14 cellular contexts compared by ENCODE assay signal in the genomic region with DNA sequence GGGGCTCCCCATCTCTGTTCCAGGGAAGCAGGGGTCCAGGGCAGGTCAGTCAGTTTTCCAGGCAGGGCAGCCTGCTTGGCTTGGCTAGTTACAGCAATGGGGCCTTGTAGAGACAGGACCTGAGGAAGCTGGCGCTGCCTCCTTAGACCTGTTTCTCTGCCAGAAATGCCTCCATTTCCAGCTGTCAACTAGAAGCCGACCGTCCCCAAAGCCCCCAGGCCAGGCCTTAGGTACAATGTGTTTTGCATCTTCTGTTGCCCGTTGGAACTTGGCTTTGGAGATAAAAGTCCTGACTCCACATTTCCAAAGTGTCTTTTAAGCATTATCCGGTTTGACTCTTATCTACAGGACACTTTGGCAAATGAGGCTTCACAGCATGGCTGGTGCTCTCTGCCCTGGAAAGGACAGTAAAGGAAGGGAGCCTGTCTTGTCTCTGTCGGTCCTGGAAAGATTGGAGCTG. TPM values are rescaled to one million over a fixed set of nuclear protein-coding genes. Genes with fewer than 3 reads are reported as not detected.
A peak's percentile ranks its signal among the peaks of the same experiment; 100 is the strongest.
DNase-seq lines count a peak whose midpoint lies in the region; ATAC-seq and TF ChIP-seq lines count a peak whose summit lies in the region.
"Had no signal": no experiment of that assay in that cellular context is flagged by ENCODE, and none has a peak within 500 bp of the region (broad histone marks: within the 10 kb centered on the region; RNA-seq: fewer than 3 reads in every experiment).

No MANE protein-coding gene starts in this region.

- peaks cover 0 to 2% of the 10 kb centered on the region in 2 donors for H3K27me3 ChIP-seq in tibial nerve

- CTCF ChIA-PET in activated naive CD4-positive, alpha-beta T cell treated with anti-CD3 and anti-CD28 coated beads, Interleukin-2, amount 10 ng/mL, durations not matched to agents 7 days and 5 days (lab: Charles Lee) = interaction anchor here (1.1 to 1.6 kb wide), 2 partner anchors 9 to 176 kb away, joined by 3 to 4 read pairs; no protein-coding TSS in a partner anchor

- TF ChIP-seq EP300 in tibial nerve (IDR thresholded peaks at IDR 0.05) = no peak

- no peak for TF ChIP-seq CTCF in choroid plexus epithelial cell (conservative IDR thresholded peaks at IDR 0.05; ENCODE audit: low read depth, low read length)
- TF ChIP-seq CTCF in tibial nerve (IDR thresholded peaks at IDR 0.05) = no peak

- WGBS in mesodermal cell (ENCODE audit: insufficient coverage in 2 of 2), 2 experiments = 83 to 86% methylated on average over 5 to 6 of the region's 6 CpGs
- WGBS in tibial nerve, 2 donors = 54 to 61% methylated on average over 6 of the region's 6 CpGs

- no peaks in the 10 kb centered on the region for H3K9me3 ChIP-seq in mesodermal cell (ENCODE audit: control insufficient read depth, low read length)
- no peaks in the 10 kb centered on the region for H3K9me3 ChIP-seq in tibial nerve

- peaks cover 54% of the 10 kb centered on the region for H3K4me1 ChIP-seq in mesodermal cell (ENCODE audit: control insufficient read depth, insufficient read depth, low read length, poor library complexity, severe bottlenecking)
- H3K4me1 ChIP-seq in tibial nerve = peaks cover 0 to 64% (median 41%) of the 10 kb centered on the region in 4 donors

- H3K36me3 ChIP-seq in mesodermal cell (ENCODE audit: control insufficient read depth, insufficient read depth, low read length) (no peaks in the 10 kb centered on the region), tibial nerve (no peaks in the 10 kb centered on the region)

- peaks cover 23% of the 10 kb centered on the region for H3K4me1 Mint-ChIP-seq in activated naive CD4-positive, alpha-beta T cell treated with anti-CD3 and anti-CD28 coated beads, Interleukin-2, amount 10 ng/mL, durations not matched to agents 7 days and 5 days

- H3K27ac ChIP-seq in mesodermal cell (ENCODE audit: low read depth, low read length, severe bottlenecking) (peak overlapping the region; percentile 53), tibial nerve (peak overlapping the region in 3 of 4 donors; percentile 78 to 91 (median 91))

- DNase-seq in NCI-H226 (peak; percentile 39), choroid plexus epithelial cell (ENCODE audit: low read depth) (peak; percentile 20), tibial nerve (ENCODE audit: low spot score in 2 of 2) (no peak), NCI-H748 (lab: John Stamatoyannopoulos, UW; ENCODE audit: unreplicated experiment) (no peak), NK-92 (lab: John Stamatoyannopoulos, UW; ENCODE audit: unreplicated experiment) (no peak)
- DNase-seq in activated naive CD4-positive, alpha-beta T cell treated with anti-CD3 and anti-CD28 coated beads, Interleukin-2, amount 10 ng/mL, durations not matched to agents 7 days and 5 days = no peak
- DNase-seq: activated CD4-positive, alpha-beta memory T cell treated with anti-CD3 and anti-CD28 coated beads, Interleukin-2, amount 10 ng/mL, durations not matched to agents 7 days and 5 days; activated naive CD4-positive, alpha-beta T cell treated with Interleukin-2 at 50 U/mL for 16 hours; cortex of kidney; Kasumi-1 had no signal

- no peaks in the 10 kb centered on the region for H3K9me3 Mint-ChIP-seq in activated naive CD4-positive, alpha-beta T cell treated with anti-CD3 and anti-CD28 coated beads, Interleukin-2, amount 10 ng/mL, durations not matched to agents 7 days and 5 days
- H3K9me3 Mint-ChIP-seq: activated CD4-positive, alpha-beta memory T cell treated with anti-CD3 and anti-CD28 coated beads, Interleukin-2, amount 10 ng/mL, durations not matched to agents 7 days and 5 days had no signal

- no peak for ATAC-seq in GM21723 (IDR thresholded peaks at IDR 0.05; ENCODE audit: unreplicated experiment)

- H3K27me3 Mint-ChIP-seq in activated naive CD4-positive, alpha-beta T cell treated with anti-CD3 and anti-CD28 coated beads, Interleukin-2, amount 10 ng/mL, durations not matched to agents 7 days and 5 days = peaks cover 13% of the 10 kb centered on the region
- H3K27me3 Mint-ChIP-seq: activated CD4-positive, alpha-beta memory T cell treated with anti-CD3 and anti-CD28 coated beads, Interleukin-2, amount 10 ng/mL, durations not matched to agents 7 days and 5 days had no signal

- no peaks in the 10 kb centered on the region for H3K36me3 Mint-ChIP-seq in activated naive CD4-positive, alpha-beta T cell treated with anti-CD3 and anti-CD28 coated beads, Interleukin-2, amount 10 ng/mL, durations not matched to agents 7 days and 5 days

- TF ChIP-seq POLR2A in tibial nerve (IDR thresholded peaks at IDR 0.05) = no peak

- no peak overlapping the region for H3K27ac Mint-ChIP-seq in activated naive CD4-positive, alpha-beta T cell treated with anti-CD3 and anti-CD28 coated beads, Interleukin-2, amount 10 ng/mL, durations not matched to agents 7 days and 5 days
- H3K27ac Mint-ChIP-seq: activated CD4-positive, alpha-beta memory T cell treated with anti-CD3 and anti-CD28 coated beads, Interleukin-2, amount 10 ng/mL, durations not matched to agents 7 days and 5 days had no signal

- H3K4me3 ChIP-seq in choroid plexus epithelial cell (ENCODE audit: low read depth, low read length) (no peak overlapping the region), mesodermal cell (ENCODE audit: extremely low read depth, insufficient read depth, low read length, poor library complexity, severe bottlenecking) (no peak overlapping the region), tibial nerve (no peak overlapping the region)

- no peak overlapping the region for H3K4me3 Mint-ChIP-seq in activated naive CD4-positive, alpha-beta T cell treated with anti-CD3 and anti-CD28 coated beads, Interleukin-2, amount 10 ng/mL, durations not matched to agents 7 days and 5 days
- H3K4me3 Mint-ChIP-seq: activated CD4-positive, alpha-beta memory T cell treated with anti-CD3 and anti-CD28 coated beads, Interleukin-2, amount 10 ng/mL, durations not matched to agents 7 days and 5 days had no signal

RNA-seq across cellular contexts. Expression of a gene that starts 42.6 kb away (rescaled TPM):
- polyA plus RNA-seq in mesodermal cell (2013, experiment 1 of 2) = 1.1 TPM
- polyA plus RNA-seq in mesodermal cell (2013, experiment 2 of 2) = 0.81 TPM
- not detected for total RNA-seq in tibial nerve
- total RNA-seq: activated CD4-positive, alpha-beta memory T cell treated with anti-CD3 and anti-CD28 coated beads, Interleukin-2, amount 10 ng/mL, durations not matched to agents 7 days and 5 days; OCI-LY7; T-helper 2 cell treated with Interferon-gamma antibody and Interleukin-4, amounts not matched to agents 100 ng/mL and 5 ng/mL, for 36 hours had no signal

Comparison
In these comparisons a context has a peak if more than half of its experiments do, and no peak if none do; other contexts are left out.
1. DNase-seq: peak in NCI-H226 (single experiment) and choroid plexus epithelial cell (single experiment); none in tibial nerve (0 of 2), NCI-H748 (single experiment), activated naive CD4-positive, alpha-beta T cell treated with anti-CD3 and anti-CD28 coated beads, Interleukin-2, amount 10 ng/mL, durations not matched to agents 7 days and 5 days (single experiment) and NK-92 (single experiment).